In the genomic region with DNA sequence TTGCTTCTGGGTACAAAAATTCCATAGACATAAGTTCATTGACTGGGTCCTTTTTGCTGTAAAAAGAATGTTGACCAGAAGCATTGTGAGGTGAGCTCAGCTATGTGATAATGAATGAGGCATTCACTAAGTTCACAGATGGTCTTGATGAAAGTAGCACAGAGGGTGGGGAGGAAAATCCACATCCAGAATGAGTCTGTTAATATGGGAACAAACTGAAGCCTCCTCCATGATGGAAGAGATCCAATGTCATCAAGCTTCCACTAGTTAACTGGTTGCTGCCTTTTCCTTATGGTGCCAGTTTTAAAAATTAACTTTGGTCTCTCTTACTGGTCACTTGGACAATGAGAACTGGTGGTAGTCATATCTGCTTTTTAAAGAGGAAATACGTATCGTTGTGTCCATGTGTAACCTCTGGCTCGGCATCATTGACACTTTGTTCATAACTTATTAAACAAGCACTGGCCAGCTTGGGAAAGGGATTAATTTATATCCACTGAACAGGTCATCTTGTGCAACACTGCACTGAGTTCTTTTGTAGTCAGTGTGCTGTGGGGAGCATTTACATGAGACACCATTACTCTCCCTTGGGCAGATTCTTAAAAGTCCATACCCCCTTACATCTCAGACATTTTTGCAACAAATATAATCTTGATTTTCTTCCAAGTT, we compare ENCODE assay signal across 22 cellular contexts.
A peak's percentile ranks its signal among the peaks of the same experiment; 100 is the strongest.
DNase-seq lines count a peak whose midpoint lies in the region; ATAC-seq, FAIRE-seq and TF ChIP-seq lines count a peak whose summit lies in the region.
"Had no signal": no experiment of that assay in that cellular context is flagged by ENCODE, and none has a peak within 500 bp of the region (broad histone marks: within the 10 kb centered on the region; RNA-seq: fewer than 3 reads in every experiment).

No MANE protein-coding gene starts in this region.

- no peaks in the 10 kb centered on the region for H3K27me3 ChIP-seq in kidney epithelial cell (ENCODE audit: control insufficient read depth, insufficient read depth, low read length)

- H3K36me3 Mint-ChIP-seq in HFFc6 (ENCODE audit: low read depth), result no peaks in the 10 kb centered on the region; the same call in 1 of the 2 replicates
- H3K36me3 Mint-ChIP-seq: CD4-positive, alpha-beta memory T cell had no signal

- H3K36me3 ChIP-seq in kidney epithelial cell (ENCODE audit: control insufficient read depth, insufficient read depth, low read length), result no peaks in the 10 kb centered on the region

- DNase-seq in HFFc6 (peak; percentile 36), astrocyte of the hippocampus (ENCODE audit: low read depth, low spot score) (peak; percentile 91), kidney epithelial cell (ENCODE audit: low read depth) (peak; percentile 80), GM12891 (ENCODE audit: insufficient read length, low spot score) (no peak)
- DNase-seq: activated CD4-positive, alpha-beta T cell treated with anti-CD3 and anti-CD28 coated beads for 1 hour; activated gamma-delta T cell; anterior cingulate cortex; CD4-positive, alpha-beta memory T cell; dermis blood vessel endothelial cell; erythroblast; H9; midbrain; NCI-H146; occipital lobe; SHP77 treated with DMSO at 0.1 percent for 48 hours; small intestine; T1000 had no signal

- no peak overlapping the region for H3K4me3 ChIP-seq in kidney epithelial cell (ENCODE audit: low read depth, low read length)
- H3K4me3 ChIP-seq: GM12878 had no signal

- H3K9me3 Mint-ChIP-seq in HFFc6, result no peaks in the 10 kb centered on the region
- H3K9me3 Mint-ChIP-seq: H9 had no signal

- peaks cover 44% of the 10 kb centered on the region for H3K4me1 Mint-ChIP-seq in HFFc6 (ENCODE audit: low read depth)
- H3K4me1 Mint-ChIP-seq: CD4-positive, alpha-beta memory T cell; H9 had no signal

- ATAC-seq in HG03378 (IDR thresholded peaks at IDR 0.05; ENCODE audit: unreplicated experiment) (no peak), GM19328 (IDR thresholded peaks at IDR 0.05; ENCODE audit: unreplicated experiment) (no peak), GM21619 (IDR thresholded peaks at IDR 0.05; ENCODE audit: unreplicated experiment) (no peak)
- ATAC-seq: GM12878 had no signal

- no peak for TF ChIP-seq POLR2A in GM12891 (IDR thresholded peaks at IDR 0.05; ENCODE audit: low read depth, low read length)

- no peak for TF ChIP-seq CTCF in HFFc6 (IDR thresholded peaks at IDR 0.05)
- no peak for TF ChIP-seq CTCF in kidney epithelial cell (IDR thresholded peaks at IDR 0.05; ENCODE audit: insufficient read depth, low read length, poor library complexity, severe bottlenecking)

- FAIRE-seq in GM12891 (lab: Jason Lieb, UNC), result no peak
- FAIRE-seq: GM12878, keratinocyte, small intestine had no signal

- H3K27ac Mint-ChIP-seq in HFFc6, result peak overlapping the region; percentile 3; the same call in 1 of the 2 replicates
- H3K27ac Mint-ChIP-seq: CD4-positive, alpha-beta memory T cell; H9 had no signal

- no peak overlapping the region for H3K4me3 Mint-ChIP-seq in HFFc6
- H3K4me3 Mint-ChIP-seq: CD4-positive, alpha-beta memory T cell; H9 had no signal

- peaks cover 5% of the 10 kb centered on the region; the same call in 1 of the 2 replicates for H3K27me3 Mint-ChIP-seq in HFFc6 (ENCODE audit: insufficient read depth)
- H3K27me3 Mint-ChIP-seq: CD4-positive, alpha-beta memory T cell had no signal

TF ChIP-seq in GM12891, 5 proteins besides CTCF, POLR2A, EP300 and RAD21:
- no peak for TF ChIP-seq PAX5 (IDR thresholded peaks at IDR 0.05; ENCODE audit: insufficient read depth, low read length, severe bottlenecking)
- TF ChIP-seq SPI1 (IDR thresholded peaks at IDR 0.05; ENCODE audit: low read depth, low read length), result no peak
- no peak for TF ChIP-seq POU2F2 (IDR thresholded peaks at IDR 0.05; ENCODE audit: low read depth, low read length)
- TF ChIP-seq POLR2AphosphoS5 (IDR thresholded peaks at IDR 0.05; ENCODE audit: low read depth, low read length), result no peak
- TF ChIP-seq TAF1 (IDR thresholded peaks at IDR 0.05; ENCODE audit: low read depth, low read length), result no peak
